Comparison of ENCODE assay signal across 7 cellular contexts in the genomic region with DNA sequence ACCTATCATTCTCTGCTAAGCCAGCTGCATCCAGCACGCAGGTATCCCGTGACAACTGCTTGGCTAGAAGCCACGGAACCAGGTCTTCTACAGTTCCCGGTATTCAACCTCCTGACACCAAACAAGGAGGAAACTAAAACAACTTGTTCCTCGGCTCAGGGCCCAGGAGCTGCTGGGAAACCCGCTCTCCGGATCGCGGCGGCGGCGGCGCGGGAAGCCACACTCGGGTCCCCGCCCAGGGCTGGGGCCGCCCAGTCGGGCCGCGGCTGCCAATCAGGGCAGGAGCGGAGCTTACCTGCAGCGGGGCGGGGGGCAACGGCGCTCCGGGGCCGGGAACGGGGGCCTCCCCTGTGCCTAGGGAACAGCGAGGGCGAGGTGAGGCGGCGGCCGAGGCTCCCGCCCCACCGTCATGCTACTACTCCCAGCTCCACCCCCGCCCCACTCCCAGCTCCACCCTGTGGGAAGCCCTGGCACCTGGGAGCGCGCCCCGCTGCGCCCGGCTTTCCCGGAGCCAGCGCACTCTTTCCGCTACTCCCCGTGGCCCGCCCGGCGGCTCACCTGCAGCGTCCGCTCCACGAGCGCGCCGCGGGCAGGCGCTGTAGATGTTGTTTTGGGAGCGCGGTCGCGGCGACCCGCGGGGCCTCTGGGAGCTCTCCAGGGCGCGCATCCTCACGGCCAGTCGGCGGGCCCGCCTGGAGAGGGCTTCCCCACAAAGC. TPM values are rescaled to one million over a fixed set of nuclear protein-coding genes. Genes with fewer than 3 reads are reported as not detected.
DNase-seq lines count a peak whose midpoint lies in the region; ATAC-seq lines count a peak whose summit lies in the region.

No MANE protein-coding gene starts in this region.

- DNase-seq in H4 (ENCODE audit: low spot score), result peak; percentile 29
- peak; percentile 50 for DNase-seq in NCI-H345 treated with DMSO at 0.1 percent for 48 hours (lab: John Stamatoyannopoulos, UW; ENCODE audit: unreplicated experiment)
- DNase-seq in activated effector memory CD4-positive, alpha-beta T cell treated with Interleukin-2 at 50 U/mL for 16 hours, result peak; percentile 40
- peak in 39 of 42 donors; percentile 12 to 79 (median 49) for DNase-seq in head of caudate nucleus
- DNase-seq in posterior vena cava (ENCODE audit: low spot score), result peak; percentile 83

- intact Hi-C loops in head of caudate nucleus (cut with DNase I), result no loop called here
- intact Hi-C loops in posterior vena cava (cut with DNase I), result loop anchor here (5.0 to 10.0 kb wide), 2 partner anchors 175 to 182 kb away; no protein-coding TSS in a partner anchor

- ATAC-seq in HG02981 (IDR thresholded peaks at IDR 0.05; ENCODE audit: unreplicated experiment) (no peak), HG03432 (IDR thresholded peaks at IDR 0.05; ENCODE audit: unreplicated experiment) (no peak)

RNA-seq across cellular contexts. Expression of a gene that starts 12.1 kb away (rescaled TPM):
- total RNA-seq in H4 (2014; rRNA removed; shearing (Covaris generic)), result 1.1 TPM in 1 of 2 replicates, not detected in the other
- not detected for total RNA-seq in posterior vena cava

RNA-seq across cellular contexts. Expression of a gene that starts 12.4 kb away (rescaled TPM):
- total RNA-seq in H4 (2014; rRNA removed; shearing (Covaris generic)), result 0.12 and 1.3 TPM in 2 replicates
- 1 to 10 TPM; 1.4 to 3.3 TPM for total RNA-seq in posterior vena cava

RNA-seq across cellular contexts. Expression of a gene that starts 36.9 kb away (rescaled TPM):
- total RNA-seq in H4 (2014; rRNA removed; shearing (Covaris generic)), result 0.02 TPM in 1 of 2 replicates, not detected in the other
- total RNA-seq in posterior vena cava, result under 1 TPM; 0.33 to 0.79 TPM

RNA-seq across cellular contexts. Expression of a gene that starts 43.9 kb away (rescaled TPM):
- total RNA-seq in H4 (2014; rRNA removed; shearing (Covaris generic)), result not detected in 2 replicates
- total RNA-seq in posterior vena cava, result not detected

Comparison
In these comparisons a context has a peak if more than half of its experiments do, and no peak if none do; other contexts are left out.
1. DNase-seq: peak in every context shown above with its lines; median percentile 83 in posterior vena cava; 50 in NCI-H345 treated with DMSO at 0.1 percent for 48 hours; 49 in head of caudate nucleus; 40 in activated effector memory CD4-positive, alpha-beta T cell treated with Interleukin-2 at 50 U/mL for 16 hours; 29 in H4.